ENCODE assay signal across 8 cellular contexts in the genomic region with DNA sequence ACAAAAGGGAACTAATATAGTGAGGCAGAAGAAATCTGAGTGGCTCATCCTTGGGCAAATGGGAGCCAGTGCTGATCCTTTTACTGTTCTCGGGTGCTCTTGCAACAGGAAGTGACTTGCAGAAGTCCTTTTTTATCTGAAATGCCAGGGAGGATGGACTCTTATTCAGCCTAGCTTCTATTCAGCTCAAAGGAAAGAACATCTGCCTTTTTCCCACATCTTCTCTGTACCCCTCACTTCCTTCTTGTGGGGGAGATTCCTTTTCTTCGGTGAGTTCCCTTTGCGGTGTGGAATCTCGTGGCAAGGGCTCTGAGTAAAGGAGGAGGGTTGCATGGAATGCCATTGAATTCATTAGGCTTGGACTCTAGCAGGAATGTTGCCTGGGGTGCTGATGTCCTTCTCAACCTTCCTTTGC.
A peak's percentile ranks its signal among the peaks of the same experiment; 100 is the strongest.
DNase-seq lines count a peak whose midpoint lies in the region; ATAC-seq and TF ChIP-seq lines count a peak whose summit lies in the region.

No MANE protein-coding gene starts in this region.

- H3K27me3 ChIP-seq in HL-60 (ENCODE audit: insufficient read depth, poor library complexity, severe bottlenecking) = no peaks in the 10 kb centered on the region
- no peaks in the 10 kb centered on the region for H3K27me3 ChIP-seq in thoracic aorta (replicated peaks; ENCODE audit: insufficient read depth)
- peaks cover 92% of the 10 kb centered on the region for H3K27me3 ChIP-seq in PC-9 (ENCODE audit: insufficient read depth, low read depth)

- TF ChIP-seq CTCF in HL-60 (IDR thresholded peaks at IDR 0.05; ENCODE audit: insufficient read depth, low read length) (no peak), thoracic aorta (IDR thresholded peaks at IDR 0.05) (no peak), PC-9 (conservative IDR thresholded peaks at IDR 0.05) (no peak)

- no TSS peak for BruUV-seq in PC-9 (replicated peaks; lab: Mats Ljungman, UMichigan)

- no peak overlapping the region for H3K4me2 ChIP-seq in PC-9

- H3K4me3 ChIP-seq in HL-60 (replicated peaks; ENCODE audit: insufficient read depth, low read length) (no peak overlapping the region), thoracic aorta (no peak overlapping the region), PC-9 (no peak overlapping the region)

- H3K36me3 ChIP-seq in thoracic aorta = peaks cover 24% of the 10 kb centered on the region
- no peaks in the 10 kb centered on the region for H3K36me3 ChIP-seq in PC-9 (ENCODE audit: low read depth)

- no peaks in the 10 kb centered on the region for H3K9me2 ChIP-seq in PC-9 (ENCODE audit: insufficient read depth)

- H3K27ac ChIP-seq in HL-60 (replicated peaks) (peak overlapping the region; percentile 76), thoracic aorta (peak overlapping the region; percentile 94 to 97), PC-9 (no peak overlapping the region)

- H3K9me3 ChIP-seq in thoracic aorta (no peaks in the 10 kb centered on the region), PC-9 (ENCODE audit: insufficient read depth, low read depth) (no peaks in the 10 kb centered on the region)

- no peak overlapping the region for H2AFZ ChIP-seq in PC-9

- intact Hi-C loops in PC-9 (cut with micrococcal nuclease; ENCODE audit: unreplicated experiment) = no loop called here

- CTCF ChIA-PET in PC-9 (lab: Charles Lee) = interaction anchor here (0.6 kb wide), 1 partner anchor 97 kb away, joined by 3 read pairs; no protein-coding TSS in a partner anchor

- H4K20me1 ChIP-seq in PC-9 (ENCODE audit: insufficient read depth) = no peaks in the 10 kb centered on the region

- H3K4me1 ChIP-seq in thoracic aorta (ENCODE audit: control insufficient read depth in 1 of 2, low read depth in 2 of 2) (peaks cover 91 to 98% of the 10 kb centered on the region in 2 donors), PC-9 (replicated peaks; ENCODE audit: insufficient read depth) (no peaks in the 10 kb centered on the region)

- H3K79me2 ChIP-seq in PC-9 (ENCODE audit: low read depth) = no peaks in the 10 kb centered on the region

- POLR2A ChIA-PET in PC-9 (lab: Charles Lee; ENCODE audit: unreplicated experiment) = no interaction called here

- ATAC-seq in thoracic aorta (ENCODE audit: insufficient number of reproducible peaks, low FRiP score, low read depth) (no peak), HG02678 (IDR thresholded peaks at IDR 0.05; ENCODE audit: unreplicated experiment) (no peak)

- DNase-seq in HL-60 (ENCODE audit: low read depth in 1 of 2, low spot score in 1 of 2) = peak; percentile 67 to 84
- DNase-seq in astrocyte of the hippocampus (ENCODE audit: low read depth, low spot score) = peak; percentile 89
- DNase-seq in iris pigment epithelial cell (ENCODE audit: low read depth) = peak; percentile 67
- no peak for DNase-seq in thoracic aorta (ENCODE audit: low spot score)
- DNase-seq in hypothalamus (lab: John Stamatoyannopoulos, UW) = no peak
- DNase-seq in PC-9 = no peak
- no peak for DNase-seq in LoVo (ENCODE audit: low spot score)

- H3F3A ChIP-seq in PC-9 (ENCODE audit: insufficient read depth, low read depth) = no peaks in the 10 kb centered on the region

Comparison
In these comparisons a context has a peak if more than half of its experiments do, and no peak if none do; other contexts are left out.
1. DNase-seq: peak in HL-60 (2 of 2), astrocyte of the hippocampus (single experiment) and iris pigment epithelial cell (single experiment); none in thoracic aorta (single experiment), hypothalamus (0 of 51), PC-9 (0 of 2) and LoVo (single experiment).